Comparison of ENCODE assay signal across 15 cellular contexts in the genomic region with DNA sequence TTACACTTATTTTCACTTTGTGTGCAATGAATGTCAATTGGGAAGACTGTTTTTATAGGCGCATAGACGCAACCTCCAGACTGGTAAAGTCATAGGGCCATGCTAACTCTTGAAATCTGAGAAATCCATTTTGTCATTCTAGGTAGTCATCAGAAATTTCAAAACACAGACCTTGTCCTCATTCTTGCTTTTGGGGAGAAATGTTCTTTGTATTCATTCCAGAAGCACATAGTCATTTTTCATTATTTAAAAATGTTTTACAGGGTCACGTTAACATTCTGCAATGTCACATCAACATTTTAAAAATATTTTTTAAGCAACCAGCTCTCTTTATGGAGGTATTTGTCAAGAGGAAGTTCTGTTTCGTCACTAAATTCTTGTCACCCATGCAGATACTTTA.
DNase-seq lines count a peak whose midpoint lies in the region; ATAC-seq and TF ChIP-seq lines count a peak whose summit lies in the region.
"Had no signal": no experiment of that assay in that cellular context is flagged by ENCODE, and none has a peak within 500 bp of the region (broad histone marks: within the 10 kb centered on the region; RNA-seq: fewer than 3 reads in every experiment).

No MANE protein-coding gene starts in this region.

- no peaks in the 10 kb centered on the region for H3K27me3 ChIP-seq in body of pancreas

- intact Hi-C loops in body of pancreas (cut with DNase I) = no loop called here

- no peak for TF ChIP-seq CTCF in body of pancreas (IDR thresholded peaks at IDR 0.05)

- H3K4me1 ChIP-seq in body of pancreas = no peaks in the 10 kb centered on the region

- no peaks in the 10 kb centered on the region for H3K36me3 ChIP-seq in body of pancreas (replicated peaks in 1 of 2; ENCODE audit: insufficient read depth in 1 of 2, low read depth in 2 of 2)

- no peak for TF ChIP-seq POLR2A in body of pancreas (IDR thresholded peaks at IDR 0.05)

- WGBS in body of pancreas, 2 donors = 58 to 66% methylated on average over 4 of the region's 4 CpGs

- ATAC-seq in GM18517 (IDR thresholded peaks at IDR 0.05; ENCODE audit: unreplicated experiment) (no peak), body of pancreas (no peak)
- ATAC-seq: GM23338 had no signal

- DNase-seq in EH (ENCODE audit: low read depth) = peak; percentile 56
- peak; percentile 54 for DNase-seq in LHCN-M2 (ENCODE audit: low read depth)
- peak; percentile 31 for DNase-seq in dedifferentiated amniotic fluid mesenchymal stem cell (ENCODE audit: extremely low spot score)
- DNase-seq in body of pancreas = no peak
- DNase-seq in SHP77 treated with DMSO at 0.1 percent for 48 hours (lab: John Stamatoyannopoulos, UW) = no peak
- DNase-seq: C1 segment of cervical spinal cord; CD4-positive, CD25-positive, alpha-beta regulatory T cell; CD8-positive, alpha-beta memory T cell; COR-L47; DMS 273 treated with DMSO at 0.1 percent for 48 hours; DMS53; DND-41; HCEC 1CT had no signal

- H3K4me3 ChIP-seq in body of pancreas = no peak overlapping the region
- H3K4me3 ChIP-seq: GM23338 had no signal

- H3K27ac ChIP-seq in body of pancreas = no peak overlapping the region

- peaks cover 0 to 6% (median 0%) of the 10 kb centered on the region in 3 donors for H3K9me3 ChIP-seq in body of pancreas

Comparison
In these comparisons a context has a peak if more than half of its experiments do, and no peak if none do; other contexts are left out.
1. DNase-seq: peak in EH (single experiment), LHCN-M2 (single experiment) and dedifferentiated amniotic fluid mesenchymal stem cell (single experiment); none in body of pancreas (0 of 4) and SHP77 treated with DMSO at 0.1 percent for 48 hours (single experiment).